Comparison of ENCODE assay signal across 21 cellular contexts in genomic region chr1:201049248-201049831, GRCh38.
"Had no signal": no experiment of that assay in that cellular context is flagged by ENCODE, and none has a peak within 500 bp of the region (broad histone marks: within the 10 kb centered on the region; RNA-seq: fewer than 3 reads in every experiment).

No MANE protein-coding gene starts in this region.

- H3K27ac Mint-ChIP-seq: activated CD8-positive, alpha-beta T cell treated with anti-CD3 and anti-CD28 coated beads for 36 hours; activated naive CD4-positive, alpha-beta T cell treated with anti-CD3 and anti-CD28 coated beads, Interleukin-2, amount 10 ng/mL, durations not matched to agents 7 days and 5 days; activated naive CD8-positive, alpha-beta T cell treated with anti-CD3 and anti-CD28 coated beads for 36 hours; activated T-cell treated with anti-CD3 and anti-CD28 coated beads, Interleukin-2, amount 50 U/mL, for 72 hours; activated T-helper 2 cell treated with anti-CD3 and anti-CD28 coated beads, Interferon-gamma antibody, Interleukin-2, Interleukin-4, amounts not matched to agents 10 μg/mL and 5 μg/mL and 100 μg/mL, durations not matched to agents 14 hours and 24 hours and 36 hours had no signal

- ATAC-seq: activated CD4-positive, CD25-positive, alpha-beta regulatory T cell treated with anti-CD3 and anti-CD28 coated beads, Interleukin-2, amount 50 U/mL, for 24 hours; activated CD8-positive, alpha-beta T cell treated with anti-CD3 and anti-CD28 coated beads for 36 hours; activated T-cell treated with anti-CD3 and anti-CD28 coated beads, Interleukin-2, amount 50 U/mL, for 72 hours; Panc1 had no signal

- H3K36me3 Mint-ChIP-seq: activated naive CD4-positive, alpha-beta T cell treated with anti-CD3 and anti-CD28 coated beads, Interleukin-2, amount 10 ng/mL, durations not matched to agents 7 days and 5 days; activated naive CD8-positive, alpha-beta T cell treated with anti-CD3 and anti-CD28 coated beads for 36 hours had no signal

- H3K27me3 Mint-ChIP-seq: activated CD8-positive, alpha-beta T cell treated with anti-CD3 and anti-CD28 coated beads for 36 hours; activated naive CD8-positive, alpha-beta T cell treated with anti-CD3 and anti-CD28 coated beads for 36 hours had no signal

- H3K9me3 Mint-ChIP-seq: activated CD8-positive, alpha-beta T cell treated with anti-CD3 and anti-CD28 coated beads for 36 hours; activated naive CD4-positive, alpha-beta T cell treated with anti-CD3 and anti-CD28 coated beads, Interleukin-2, amount 10 ng/mL, durations not matched to agents 7 days and 5 days; activated naive CD8-positive, alpha-beta T cell treated with anti-CD3 and anti-CD28 coated beads for 36 hours; activated T-cell treated with anti-CD3 and anti-CD28 coated beads, Interleukin-2, amount 50 U/mL, for 72 hours; activated T-helper 2 cell treated with anti-CD3 and anti-CD28 coated beads, Interferon-gamma antibody, Interleukin-2, Interleukin-4, amounts not matched to agents 10 μg/mL and 5 μg/mL and 100 μg/mL, durations not matched to agents 14 hours and 24 hours and 36 hours had no signal

- H3K4me3 Mint-ChIP-seq: activated CD8-positive, alpha-beta T cell treated with anti-CD3 and anti-CD28 coated beads for 36 hours; activated naive CD4-positive, alpha-beta T cell treated with anti-CD3 and anti-CD28 coated beads, Interleukin-2, amount 10 ng/mL, durations not matched to agents 7 days and 5 days; activated naive CD8-positive, alpha-beta T cell treated with anti-CD3 and anti-CD28 coated beads for 36 hours; activated T-cell treated with anti-CD3 and anti-CD28 coated beads, Interleukin-2, amount 50 U/mL, for 72 hours had no signal

- DNase-seq: activated CD4-positive, alpha-beta T cell treated with anti-CD3 and anti-CD28 coated beads for 4 hours; activated CD8-positive, alpha-beta memory T cell treated with anti-CD3 and anti-CD28 coated beads, Interleukin-2, amount 50 U/mL, for 4 hours; activated CD8-positive, alpha-beta T cell treated with anti-CD3 and anti-CD28 coated beads for 36 hours; activated gamma-delta T cell treated with Interleukin-2 at 50 U/mL for 16 hours; activated naive CD4-positive, alpha-beta T cell treated with anti-CD3 and anti-CD28 coated beads, Interleukin-2, amount 10 ng/mL, durations not matched to agents 7 days and 5 days; activated naive CD8-positive, alpha-beta T cell treated with anti-CD3 and anti-CD28 coated beads for 36 hours; activated T-cell treated with anti-CD3 and anti-CD28 coated beads, Interleukin-2, amount 50 U/mL, for 72 hours; Kasumi-1; MV-4-11; NCI-H1105; NCI-H1436; NCI-H1694 treated with DMSO at 0.1 percent for 48 hours; NCI-H2029 treated with DMSO at 0.1 percent for 48 hours; NCI-H345; NCI-H510A; NCI-H526 treated with DMSO at 0.1 percent for 48 hours; Right ventricle myocardium superior; T-helper 1 cell had no signal

- H3K4me1 Mint-ChIP-seq: activated naive CD4-positive, alpha-beta T cell treated with anti-CD3 and anti-CD28 coated beads, Interleukin-2, amount 10 ng/mL, durations not matched to agents 7 days and 5 days had no signal
